Comparison of ENCODE assay signal across 11 cellular contexts in the genomic region with DNA sequence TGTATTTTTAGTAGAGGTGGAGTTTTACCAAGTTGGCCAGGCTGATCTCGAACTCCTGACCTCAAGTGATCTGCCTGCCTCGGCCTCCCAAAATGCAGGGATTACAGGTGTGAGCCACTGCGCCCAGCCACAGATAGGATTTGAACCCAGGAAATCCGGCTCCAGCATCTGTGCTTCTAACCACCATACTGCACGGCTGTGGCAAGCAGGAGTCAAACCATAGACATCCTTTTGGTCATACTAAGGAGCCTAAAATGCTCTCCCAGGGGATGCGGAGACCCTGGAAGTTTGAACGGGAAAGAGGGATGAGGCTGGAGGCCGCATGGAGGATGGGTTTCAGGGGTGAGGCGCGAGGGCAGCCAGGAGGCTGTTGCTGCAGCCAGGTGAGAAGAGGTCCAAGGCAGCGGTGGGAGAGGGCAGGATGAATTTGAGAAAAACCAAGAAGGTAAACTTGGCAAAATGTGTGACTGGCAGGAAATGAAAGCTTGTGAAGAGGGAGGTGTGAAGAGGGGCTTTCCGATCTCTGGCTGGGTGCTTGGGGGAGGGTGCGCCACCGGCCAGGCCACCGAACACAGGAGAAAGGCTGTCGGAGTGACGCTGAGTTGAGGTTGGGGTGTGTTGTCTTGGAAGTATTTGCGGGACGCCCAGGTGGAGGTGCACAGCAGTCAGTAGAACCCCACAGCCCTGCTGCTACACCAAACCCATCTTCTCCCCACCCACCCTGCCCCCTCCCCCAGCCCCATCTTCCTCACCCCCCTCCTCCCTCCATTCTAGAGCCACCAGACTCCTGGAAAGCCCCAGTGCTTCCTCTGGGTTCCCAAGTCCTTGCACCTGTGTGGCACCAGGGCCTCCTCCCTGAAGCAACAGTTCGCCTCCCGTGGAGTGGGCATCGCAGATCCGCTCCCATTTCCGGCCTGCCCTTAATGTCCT. TPM values are rescaled to one million over a fixed set of nuclear protein-coding genes. Genes with fewer than 3 reads are reported as not detected.
DNase-seq lines count a peak whose midpoint lies in the region; ATAC-seq and TF ChIP-seq lines count a peak whose summit lies in the region.
"Had no signal": no experiment of that assay in that cellular context is flagged by ENCODE, and none has a peak within 500 bp of the region (broad histone marks: within the 10 kb centered on the region; RNA-seq: fewer than 3 reads in every experiment).

No MANE protein-coding gene starts in this region.

- CTCF ChIA-PET in HEK293T (lab: Yijun Ruan, JAX) = no interaction called here

- ATAC-seq in GM18517 (IDR thresholded peaks at IDR 0.05; ENCODE audit: unreplicated experiment) = peak; percentile 71

- POLR2A ChIA-PET in HEK293T (lab: Yijun Ruan, JAX) = no interaction called here

- DNase-seq in NAMALWA (ENCODE audit: low spot score) (peak; percentile 48), T1000 (lab: John Stamatoyannopoulos, UW) (no peak), HEK293T (ENCODE audit: extremely low spot score) (no peak), SK-N-DZ (ENCODE audit: low spot score) (no peak), superior temporal gyrus (ENCODE audit: extremely low spot score) (no peak)
- peak; percentile 35 for DNase-seq in activated effector memory CD4-positive, alpha-beta T cell treated with Interleukin-2 at 50 U/mL for 16 hours
- DNase-seq in stimulated activated CD4-positive, alpha-beta T cell treated with anti-CD3 and anti-CD28 coated beads, Interleukin-4, amount 100 ng/mL, for 24 hours = peak; percentile 61
- DNase-seq: EL had no signal

TF ChIP-seq in HEK293T, 16 proteins besides CTCF, POLR2A, EP300 and RAD21:
- TF ChIP-seq LEF1 (IDR thresholded peaks at IDR 0.05; ENCODE audit: borderline replicate concordance) = no peak
- no peak for TF ChIP-seq FOXM1 (IDR thresholded peaks at IDR 0.05; ENCODE audit: borderline replicate concordance)
- no peak for TF ChIP-seq BHLHE40 (IDR thresholded peaks at IDR 0.05; ENCODE audit: borderline replicate concordance)
- TF ChIP-seq FOXA1 (IDR thresholded peaks at IDR 0.05) = no peak
- TF ChIP-seq CTBP1 (IDR thresholded peaks at IDR 0.05; ENCODE audit: borderline replicate concordance) = no peak
- TF ChIP-seq TARDBP (IDR thresholded peaks at IDR 0.05) = no peak
- TF ChIP-seq SUZ12 (IDR thresholded peaks at IDR 0.05) = no peak
- no peak for TF ChIP-seq HDGF (IDR thresholded peaks at IDR 0.05; ENCODE audit: borderline replicate concordance)
- no peak for TF ChIP-seq FOXK2 (IDR thresholded peaks at IDR 0.05)
- no peak for TF ChIP-seq ARNT (IDR thresholded peaks at IDR 0.05)
- TF ChIP-seq NFRKB (IDR thresholded peaks at IDR 0.05) = no peak
- TF ChIP-seq, protein P1, sequence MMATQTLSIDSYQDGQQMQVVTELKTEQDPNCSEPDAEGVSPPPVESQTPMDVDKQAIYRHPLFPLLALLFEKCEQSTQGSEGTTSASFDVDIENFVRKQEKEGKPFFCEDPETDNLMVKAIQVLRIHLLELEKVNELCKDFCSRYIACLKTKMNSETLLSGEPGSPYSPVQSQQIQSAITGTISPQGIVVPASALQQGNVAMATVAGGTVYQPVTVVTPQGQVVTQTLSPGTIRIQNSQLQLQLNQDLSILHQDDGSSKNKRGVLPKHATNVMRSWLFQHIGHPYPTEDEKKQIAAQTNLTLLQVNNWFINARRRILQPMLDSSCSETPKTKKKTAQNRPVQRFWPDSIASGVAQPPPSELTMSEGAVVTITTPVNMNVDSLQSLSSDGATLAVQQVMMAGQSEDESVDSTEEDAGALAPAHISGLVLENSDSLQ (IDR thresholded peaks at IDR 0.05) = no peak
- no peak for TF ChIP-seq SP1 (IDR thresholded peaks at IDR 0.05)
- TF ChIP-seq ZNF384 (IDR thresholded peaks at IDR 0.05) = no peak
- no peak for TF ChIP-seq ELF4 (IDR thresholded peaks at IDR 0.05)
- TF ChIP-seq L3MBTL2 (conservative IDR thresholded peaks at IDR 0.05) = no peak

RNA-seq across cellular contexts. Expression of a gene that starts 23.9 kb away (rescaled TPM):
- polyA plus RNA-seq in SK-N-DZ (2014; cell fraction: cytosol; rRNA removed) = 0.47 and 0.77 TPM in 2 replicates
- 0.18 and 1.0 TPM in 2 replicates for polyA plus RNA-seq in SK-N-DZ (2014; cell fraction: nucleus; rRNA removed)

RNA-seq across cellular contexts. Expression of a gene that starts 24.8 kb away (rescaled TPM):
- 0.06 and 0.24 TPM in 2 replicates for polyA plus RNA-seq in SK-N-DZ (2014; cell fraction: cytosol; rRNA removed)
- not detected in 2 replicates for polyA plus RNA-seq in SK-N-DZ (2014; cell fraction: nucleus; rRNA removed)
- polyA plus RNA-seq: endothelial cell of umbilical vein, liver had no signal

RNA-seq across cellular contexts. Expression of a gene that starts 58.8 kb away (rescaled TPM):
- not detected in 2 replicates for polyA plus RNA-seq in SK-N-DZ (2014; cell fraction: cytosol; rRNA removed)
- not detected in 2 replicates for polyA plus RNA-seq in SK-N-DZ (2014; cell fraction: nucleus; rRNA removed)
- polyA plus RNA-seq: endothelial cell of umbilical vein, liver had no signal

Comparison
In these comparisons a context has a peak if more than half of its experiments do, and no peak if none do; other contexts are left out.
1. DNase-seq: peak in NAMALWA (single experiment), activated effector memory CD4-positive, alpha-beta T cell treated with Interleukin-2 at 50 U/mL for 16 hours (single experiment) and stimulated activated CD4-positive, alpha-beta T cell treated with anti-CD3 and anti-CD28 coated beads, Interleukin-4, amount 100 ng/mL, for 24 hours (single experiment); none in T1000 (single experiment), HEK293T (single experiment), SK-N-DZ (single experiment) and superior temporal gyrus (single experiment).